In genomic region chr11:113840932-113841664, GRCh38 we compare ENCODE assay signal across 12 cellular contexts.
DNase-seq lines count a peak whose midpoint lies in the region; ATAC-seq and TF ChIP-seq lines count a peak whose summit lies in the region.
"Had no signal": no experiment of that assay in that cellular context is flagged by ENCODE, and none has a peak within 500 bp of the region (broad histone marks: within the 10 kb centered on the region; RNA-seq: fewer than 3 reads in every experiment).

No MANE protein-coding gene starts in this region.

- H3K4me1 ChIP-seq in KMS-11 (ENCODE audit: low read depth, poor library complexity, severe bottlenecking): peaks cover 15% of the 10 kb centered on the region
- H3K4me1 ChIP-seq: lower lobe of right lung, sigmoid colon had no signal

- peak overlapping the region; percentile 54 for H3K4me2 ChIP-seq in KMS-11

- H3K36me3 ChIP-seq in KMS-11 (ENCODE audit: insufficient read depth): no peaks in the 10 kb centered on the region

- H4K20me1 ChIP-seq in KMS-11 (ENCODE audit: insufficient read depth): no peaks in the 10 kb centered on the region

- H3K4me3 ChIP-seq in KMS-11 (IDR thresholded peaks at IDR 0.05; ENCODE audit: insufficient read depth, low read depth, low read length): no peak overlapping the region
- H3K4me3 ChIP-seq: lower lobe of right lung, sigmoid colon had no signal

- TF ChIP-seq CTCF in GM13976 (IDR thresholded peaks at IDR 0.05; ENCODE audit: borderline replicate concordance, control extremely low read depth, extremely low read depth, insufficient read depth, missing control alignments): no peak
- no peak for TF ChIP-seq CTCF in KMS-11 (conservative IDR thresholded peaks at IDR 0.05; ENCODE audit: low read depth, low read length)

- peak; percentile 49 for ATAC-seq in GM21423 (IDR thresholded peaks at IDR 0.05; ENCODE audit: unreplicated experiment)
- ATAC-seq in HG03280 (IDR thresholded peaks at IDR 0.05; ENCODE audit: unreplicated experiment): no peak
- ATAC-seq: lower lobe of right lung had no signal

- DNase-seq in GM13976 (ENCODE audit: low spot score) (peak; percentile 43), germinal center (ENCODE audit: low spot score) (peak; percentile 15), middle frontal gyrus (ENCODE audit: extremely low spot score, low spot score) (no peak), COLO829 (ENCODE audit: low spot score) (no peak)
- DNase-seq: lower lobe of right lung, RPMI8226, sigmoid colon, substantia nigra had no signal

- in situ Hi-C loops in GM13976 (cut with MboI; ENCODE audit: low sequenced_read_pairs, unreplicated experiment): no loop called here

- H3K9ac ChIP-seq in KMS-11: no peak overlapping the region

- H3K27ac ChIP-seq in KMS-11: no peak overlapping the region
- H3K27ac ChIP-seq: C4-2B, lower lobe of right lung, sigmoid colon had no signal

- no peak overlapping the region for H2AFZ ChIP-seq in KMS-11 (ENCODE audit: low read depth)

- H3K27me3 ChIP-seq in KMS-11 (ENCODE audit: insufficient read depth, low read depth): no peaks in the 10 kb centered on the region
- H3K27me3 ChIP-seq: sigmoid colon had no signal

- H3K79me2 ChIP-seq in KMS-11 (ENCODE audit: insufficient read depth, low read depth): no peaks in the 10 kb centered on the region

Comparison
In these comparisons a context has a peak if more than half of its experiments do, and no peak if none do; other contexts are left out.
1. DNase-seq: peak in GM13976 (single experiment) and germinal center (single experiment); none in middle frontal gyrus (single experiment) and COLO829 (single experiment).